In the genomic region with DNA sequence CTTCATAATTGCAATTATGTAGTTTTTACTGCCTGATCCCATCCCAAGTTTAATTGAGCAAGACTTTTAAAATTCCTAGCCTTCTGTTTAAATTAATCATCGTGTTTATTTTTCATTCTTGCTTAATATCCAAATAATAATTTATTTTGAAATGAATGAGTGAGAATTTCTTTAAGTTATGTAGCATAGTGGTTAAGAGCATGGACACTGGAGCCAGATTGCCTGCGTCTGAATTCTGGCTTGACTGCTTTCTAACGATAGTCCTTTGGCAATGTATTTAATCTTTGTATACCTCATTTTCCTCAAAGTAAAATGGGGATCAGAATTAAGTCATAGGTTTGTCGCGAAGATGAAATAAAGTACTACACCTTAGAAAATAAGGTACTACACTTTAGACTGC, we compare ENCODE assay signal across 21 cellular contexts.
A peak's percentile ranks its signal among the peaks of the same experiment; 100 is the strongest.
DNase-seq lines count a peak whose midpoint lies in the region; ATAC-seq and TF ChIP-seq lines count a peak whose summit lies in the region.
"Had no signal": no experiment of that assay in that cellular context is flagged by ENCODE, and none has a peak within 500 bp of the region (broad histone marks: within the 10 kb centered on the region; RNA-seq: fewer than 3 reads in every experiment).

No MANE protein-coding gene starts in this region.

- intact Hi-C loops in MCF 10A (cut with micrococcal nuclease), result no loop called here
- intact Hi-C loops in mammary epithelial cell (cut with micrococcal nuclease), result no loop called here
- intact Hi-C loops in IMR-90 (cut with micrococcal nuclease), result no loop called here

- H3K9ac ChIP-seq in mammary epithelial cell (ENCODE audit: insufficient read depth, low read length) (no peak overlapping the region), IMR-90 (ENCODE audit: low read depth, low read length) (no peak overlapping the region)
- H3K9ac ChIP-seq: BLaER1 treated with 17β-estradiol and CSF1 and Interleukin-3, amounts not matched to agents 10 nM and 100 nM had no signal

- H3K9me3 ChIP-seq in mammary epithelial cell (replicated peaks; ENCODE audit: insufficient read depth, low read length) (no peaks in the 10 kb centered on the region), IMR-90 (ENCODE audit: control insufficient read depth, insufficient read depth, low read length) (peaks cover 2% of the 10 kb centered on the region; the same call in 1 of the 2 replicates), RWPE2 (ENCODE audit: severe bottlenecking) (no peaks in the 10 kb centered on the region)

- no peaks in the 10 kb centered on the region for H3K4me1 Mint-ChIP-seq in MCF 10A (ENCODE audit: insufficient read depth, unreplicated experiment)
- H3K4me1 Mint-ChIP-seq: B cell had no signal

- H2BK20ac ChIP-seq in IMR-90 (ENCODE audit: low read depth, low read length), result no peak overlapping the region

- H2BK15ac ChIP-seq in IMR-90 (ENCODE audit: low read depth, low read length), result no peak overlapping the region; the same call in 2 of the 3 replicates

- no peak for TF ChIP-seq RAD21 in IMR-90 (IDR thresholded peaks at IDR 0.05; ENCODE audit: low read length)

- no peaks in the 10 kb centered on the region for H3K36me3 Mint-ChIP-seq in MCF 10A (ENCODE audit: insufficient read depth, unreplicated experiment)
- H3K36me3 Mint-ChIP-seq: CD8-positive, alpha-beta T cell had no signal

- no peak overlapping the region for H4K5ac ChIP-seq in IMR-90 (ENCODE audit: low read depth, low read length)

- H4K20me1 ChIP-seq in mammary epithelial cell (ENCODE audit: insufficient read depth, low read length) (no peaks in the 10 kb centered on the region), IMR-90 (ENCODE audit: insufficient read depth, low read length) (no peaks in the 10 kb centered on the region)
- H4K20me1 ChIP-seq: BLaER1 treated with 17β-estradiol and CSF1 and Interleukin-3, amounts not matched to agents 10 nM and 100 nM had no signal

- no peaks in the 10 kb centered on the region for H3K9me1 ChIP-seq in IMR-90 (ENCODE audit: insufficient read depth, low read length)

- H3K36me3 ChIP-seq in mammary epithelial cell (ENCODE audit: insufficient read depth, low read length), result no peaks in the 10 kb centered on the region
- no peaks in the 10 kb centered on the region for H3K36me3 ChIP-seq in IMR-90 (ENCODE audit: control insufficient read depth, insufficient read depth, low read length)
- H3K36me3 ChIP-seq in RWPE2 (ENCODE audit: low read depth), result no peaks in the 10 kb centered on the region
- H3K36me3 ChIP-seq: BLaER1 treated with 17β-estradiol and CSF1 and Interleukin-3, amounts not matched to agents 10 nM and 100 nM had no signal

- H3K9me3 Mint-ChIP-seq in MCF 10A (ENCODE audit: unreplicated experiment), result peaks cover 15% of the 10 kb centered on the region
- H3K9me3 Mint-ChIP-seq: CD8-positive, alpha-beta T cell had no signal

- POLR2A ChIA-PET in MCF 10A (lab: Yijun Ruan, JAX), result no interaction called here
- POLR2A ChIA-PET in IMR-90 (lab: Charles Lee; ENCODE audit: unreplicated experiment), result no interaction called here

- no peak overlapping the region for H2AK9ac ChIP-seq in IMR-90 (replicated peaks; ENCODE audit: low read depth, low read length, poor library complexity)

- dilution Hi-C loops in mammary epithelial cell (cut with HindIII; ENCODE audit: low sequenced_read_pairs), result no loop called here
- dilution Hi-C loops in IMR-90 (cut with HindIII; ENCODE audit: low sequenced_read_pairs, unreplicated experiment), result no loop called here

- in situ Hi-C loops in mammary epithelial cell (cut with MboI; ENCODE audit: low sequenced_read_pairs in 2 of 2) (no loop called here), IMR-90 (cut with MboI; ENCODE audit: low sequenced_read_pairs) (no loop called here)

- no peaks in the 10 kb centered on the region for H3K79me2 ChIP-seq in mammary epithelial cell (ENCODE audit: insufficient read depth, low read length)

- no peak overlapping the region for H3K23ac ChIP-seq in IMR-90 (ENCODE audit: low read depth, low read length)

- DNase-seq in MCF 10A (ENCODE audit: unreplicated experiment) (peak; percentile 3), mammary epithelial cell (no peak), IMR-90 (peak; percentile 16), RWPE2 (ENCODE audit: low spot score) (no peak), fibroblast of gingiva (ENCODE audit: low read depth) (peak; percentile 41), MV-4-11 (lab: John Stamatoyannopoulos, UW) (no peak), omental fat pad (ENCODE audit: low spot score) (no peak), NCI-H2029 (lab: John Stamatoyannopoulos, UW) (no peak)
- DNase-seq: AML-193; Caco-2; Calu3; CD4-positive, alpha-beta T cell; CD8-positive, alpha-beta T cell; DMS79 treated with DMSO at 0.1 percent for 48 hours; GDM1 had no signal

- no peak overlapping the region for H3K56ac ChIP-seq in IMR-90 (ENCODE audit: extremely low read depth, insufficient read depth, low read length)

- TF ChIP-seq CTCF in MCF 10A (IDR thresholded peaks at IDR 0.05; ENCODE audit: unreplicated experiment), result no peak
- TF ChIP-seq CTCF in mammary epithelial cell (conservative IDR thresholded peaks at IDR 0.05 in 1 of 2, IDR thresholded peaks at IDR 0.05 in 1 of 2; ENCODE audit: extremely low read depth in 1 of 2, insufficient read depth in 1 of 2, low read depth in 1 of 2, low read length in 2 of 2), result no peak
- TF ChIP-seq CTCF in IMR-90 (conservative IDR thresholded peaks at IDR 0.05; ENCODE audit: low read depth, low read length), result no peak
- TF ChIP-seq CTCF in RWPE2 (IDR thresholded peaks at IDR 0.05; ENCODE audit: poor library complexity, severe bottlenecking), result no peak
- no peak for TF ChIP-seq CTCF in omental fat pad (IDR thresholded peaks at IDR 0.05)

- no peak for TF ChIP-seq POLR2A in IMR-90 (IDR thresholded peaks at IDR 0.05; ENCODE audit: low read depth, low read length)

- 0 out of 2 replicates have a peak overlapping the region, but pooled peaks have one; percentile 26 for H3K14ac ChIP-seq in IMR-90 (replicated peaks; ENCODE audit: low read depth, low read length)

- CTCF ChIA-PET in MCF 10A (lab: Yijun Ruan, JAX), result interaction anchor here (0.6 kb wide), 1 partner anchor 11 kb away, joined by 3 read pairs; no protein-coding TSS in a partner anchor
- CTCF ChIA-PET in mammary epithelial cell (lab: Charles Lee; ENCODE audit: low non-redundant PET), result no interaction called here
- CTCF ChIA-PET in IMR-90 (lab: Yijun Ruan, JAX), result no interaction called here

- H3K79me1 ChIP-seq in IMR-90 (ENCODE audit: low read depth in 1 of 2, low read length in 2 of 2), result no peaks in the 10 kb centered on the region

- H2AK5ac ChIP-seq in IMR-90 (ENCODE audit: low read depth, low read length), result no peak overlapping the region

- no peaks in the 10 kb centered on the region for H3K27me3 Mint-ChIP-seq in MCF 10A (ENCODE audit: insufficient read depth, unreplicated experiment)

- no peak overlapping the region for H3K4me3 Mint-ChIP-seq in MCF 10A (ENCODE audit: unreplicated experiment)
- H3K4me3 Mint-ChIP-seq: B cell; CD4-positive, alpha-beta T cell; CD8-positive, alpha-beta T cell had no signal

- H4K91ac ChIP-seq in IMR-90 (ENCODE audit: insufficient read depth, low read depth, low read length), result no peak overlapping the region

- no TSS peak for BruUV-seq in MCF 10A (replicated peaks; lab: Mats Ljungman, UMichigan)
- no TSS peak for BruUV-seq in mammary epithelial cell (replicated peaks; lab: Mats Ljungman, UMichigan)
- no TSS peak for BruUV-seq in IMR-90 (replicated peaks; lab: Mats Ljungman, UMichigan)

- H3K4me3 ChIP-seq in mammary epithelial cell (replicated peaks in 1 of 3; ENCODE audit: insufficient read depth in 1 of 3, low read depth in 2 of 3, low read length in 3 of 3) (no peak overlapping the region), IMR-90 (ENCODE audit: insufficient read depth, low read depth, low read length) (no peak overlapping the region), RWPE2 (ENCODE audit: severe bottlenecking) (no peak overlapping the region)
- H3K4me3 ChIP-seq: A549; BLaER1 treated with 17β-estradiol and CSF1 and Interleukin-3, amounts not matched to agents 10 nM and 100 nM; GM12878 had no signal

- H2BK120ac ChIP-seq in IMR-90 (ENCODE audit: low read depth, low read length), result no peak overlapping the region

- H3K27ac ChIP-seq in mammary epithelial cell (ENCODE audit: insufficient read depth, low read depth, low read length), result no peak overlapping the region
- H3K27ac ChIP-seq in IMR-90 (ENCODE audit: insufficient read depth, low read length), result no peak overlapping the region
- no peak overlapping the region for H3K27ac ChIP-seq in RWPE2 (ENCODE audit: poor library complexity, severe bottlenecking)
- H3K27ac ChIP-seq: 22Rv1; A549; BLaER1 treated with 17β-estradiol and CSF1 and Interleukin-3, amounts not matched to agents 10 nM and 100 nM; C4-2B had no signal

- WGBS in mammary epithelial cell (ENCODE audit: low coverage, missing lambda C conversion rate), result 87% methylated on average over 5 of the region's 5 CpGs
- no CpG with 5 or more reads among the region's 5 CpGs for WGBS in IMR-90 (ENCODE audit: extremely low coverage in 2 of 2, insufficient read length in 1 of 2), 2 experiments

- H4K8ac ChIP-seq in IMR-90 (ENCODE audit: low read depth in 2 of 2, low read length in 2 of 2), result no peak overlapping the region

- H2AFZ ChIP-seq in mammary epithelial cell (ENCODE audit: low read depth, low read length), result no peak overlapping the region
- H2AFZ ChIP-seq in IMR-90 (replicated peaks; ENCODE audit: low read length, poor library complexity), result no peak overlapping the region

- H3K4me2 ChIP-seq in mammary epithelial cell (ENCODE audit: insufficient read depth, low read depth, low read length) (no peak overlapping the region), IMR-90 (ENCODE audit: low read depth, low read length) (peak overlapping the region; percentile 31; the same call in 1 of the 2 replicates)
- H3K4me2 ChIP-seq: A549; BLaER1 treated with 17β-estradiol and CSF1 and Interleukin-3, amounts not matched to agents 10 nM and 100 nM had no signal

- peak overlapping the region; percentile 4; the same call in 1 of the 2 replicates for H3K18ac ChIP-seq in IMR-90 (ENCODE audit: low read depth, low read length)

- ATAC-seq in IMR-90 (ENCODE audit: low read depth), result peak; percentile 55; the same call in 1 of the 2 replicates
- peak; percentile 33; the same call in 1 of the 3 replicates for ATAC-seq in RWPE2 (ENCODE audit: low read depth)
- no peak for ATAC-seq in omental fat pad (ENCODE audit: low FRiP score)
- ATAC-seq: A549; CD8-positive, alpha-beta T cell; GM12878 had no signal

- H3K4ac ChIP-seq in IMR-90 (ENCODE audit: low read depth, low read length), result no peak overlapping the region

- H3K27ac Mint-ChIP-seq in MCF 10A (ENCODE audit: low read depth, unreplicated experiment), result no peak overlapping the region
- H3K27ac Mint-ChIP-seq: B cell; CD4-positive, alpha-beta T cell; CD8-positive, alpha-beta T cell had no signal

- no peaks in the 10 kb centered on the region for H3K4me1 ChIP-seq in mammary epithelial cell (ENCODE audit: insufficient read depth, low read length)
- peaks cover 4% of the 10 kb centered on the region for H3K4me1 ChIP-seq in IMR-90 (ENCODE audit: control insufficient read depth, insufficient read depth, low read length)
- peaks cover 2% of the 10 kb centered on the region for H3K4me1 ChIP-seq in RWPE2 (ENCODE audit: insufficient read depth, poor library complexity, severe bottlenecking)
- H3K4me1 ChIP-seq: A549; BLaER1 treated with 17β-estradiol and CSF1 and Interleukin-3, amounts not matched to agents 10 nM and 100 nM; Caco-2 had no signal

- no peak overlapping the region for H2BK5ac ChIP-seq in IMR-90 (ENCODE audit: low read depth, low read length, poor library complexity, severe bottlenecking)

- H3K27me3 ChIP-seq in mammary epithelial cell (ENCODE audit: insufficient read depth, low read length), result no peaks in the 10 kb centered on the region
- H3K27me3 ChIP-seq in IMR-90 (ENCODE audit: control insufficient read depth, insufficient read depth, low read length), result no peaks in the 10 kb centered on the region
- no peaks in the 10 kb centered on the region for H3K27me3 ChIP-seq in RWPE2 (ENCODE audit: insufficient read depth, poor library complexity, severe bottlenecking)
- H3K27me3 ChIP-seq: BLaER1 treated with 17β-estradiol and CSF1 and Interleukin-3, amounts not matched to agents 10 nM and 100 nM had no signal

Comparison
In these comparisons a context has a peak if more than half of its experiments do, and no peak if none do; other contexts are left out.
1. DNase-seq: peak in MCF 10A (single experiment), IMR-90 (single experiment) and fibroblast of gingiva (single experiment); none in mammary epithelial cell (single experiment), RWPE2 (single experiment), MV-4-11 (single experiment), omental fat pad (single experiment) and NCI-H2029 (single experiment).